In the genomic region with DNA sequence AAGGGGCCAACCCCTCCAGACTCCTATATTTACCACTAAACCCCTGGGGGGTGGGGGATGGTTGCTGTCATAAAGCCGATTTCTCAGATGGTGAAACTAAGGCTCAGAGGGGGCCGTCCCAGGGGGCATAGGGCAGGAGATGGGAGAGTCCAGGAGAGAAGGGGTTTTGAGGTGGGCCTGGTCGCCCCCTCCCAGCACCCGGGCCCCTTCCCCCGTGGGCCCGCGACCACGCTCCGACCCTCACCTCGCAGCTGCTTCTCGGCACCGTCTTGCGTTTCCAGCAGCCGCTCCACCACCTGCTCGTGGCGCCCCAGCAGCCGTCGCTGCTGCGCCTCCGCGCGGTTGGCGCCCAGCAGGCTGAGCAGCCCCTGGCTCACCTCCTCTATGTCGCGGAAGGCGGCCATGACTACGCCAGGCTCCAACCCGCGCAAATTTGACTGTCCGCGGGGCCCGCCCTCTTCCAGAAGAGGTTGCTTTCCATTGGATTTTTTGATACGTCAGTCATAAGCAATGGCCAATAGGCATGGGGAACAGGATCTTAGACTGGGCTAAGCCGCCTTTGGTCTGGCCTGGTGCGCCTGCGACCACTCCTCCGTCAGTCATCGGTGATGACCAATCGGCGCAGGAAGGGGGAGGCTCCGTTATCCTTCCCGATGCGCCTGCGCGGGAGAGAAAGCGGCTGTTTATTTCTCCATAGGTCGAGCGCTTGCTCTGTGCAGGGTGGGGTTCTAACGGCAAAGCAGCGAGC, we compare ENCODE assay signal across 1 cellular context.
TF ChIP-seq lines count a peak whose summit lies in the region.

A gene with protein sequence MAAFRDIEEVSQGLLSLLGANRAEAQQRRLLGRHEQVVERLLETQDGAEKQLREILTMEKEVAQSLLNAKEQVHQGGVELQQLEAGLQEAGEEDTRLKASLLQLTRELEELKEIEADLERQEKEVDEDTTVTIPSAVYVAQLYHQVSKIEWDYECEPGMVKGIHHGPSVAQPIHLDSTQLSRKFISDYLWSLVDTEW (minus strand): TSS at position 410 of the 748 bp plus-strand sequence. CDS start 6 bp downstream, at position 404.

TF ChIP-seq in HepG2, 621 proteins besides CTCF, POLR2A, EP300 and RAD21 (continued from another document and continues in another):
- no peak for TF ChIP-seq ZNF775 (CRISPR knock-in tag; IDR thresholded peaks at IDR 0.05; ENCODE audit: borderline replicate concordance)
- no peak for TF ChIP-seq HHEX (CRISPR knock-in tag; IDR thresholded peaks at IDR 0.05)
- TF ChIP-seq PHF5A (CRISPR knock-in tag; IDR thresholded peaks at IDR 0.05; ENCODE audit: low read depth, unreplicated experiment) = no peak
- TF ChIP-seq ZNF251 (CRISPR knock-in tag; IDR thresholded peaks at IDR 0.05) = no peak
- TF ChIP-seq KLF11 (CRISPR knock-in tag; IDR thresholded peaks at IDR 0.05) = no peak
- TF ChIP-seq ZNF543 (CRISPR knock-in tag; IDR thresholded peaks at IDR 0.05) = no peak
- TF ChIP-seq NR3C1 (CRISPR knock-in tag; IDR thresholded peaks at IDR 0.05) = no peak
- no peak for TF ChIP-seq ZNF256 (CRISPR knock-in tag; conservative IDR thresholded peaks at IDR 0.05)
- TF ChIP-seq, protein P1, sequence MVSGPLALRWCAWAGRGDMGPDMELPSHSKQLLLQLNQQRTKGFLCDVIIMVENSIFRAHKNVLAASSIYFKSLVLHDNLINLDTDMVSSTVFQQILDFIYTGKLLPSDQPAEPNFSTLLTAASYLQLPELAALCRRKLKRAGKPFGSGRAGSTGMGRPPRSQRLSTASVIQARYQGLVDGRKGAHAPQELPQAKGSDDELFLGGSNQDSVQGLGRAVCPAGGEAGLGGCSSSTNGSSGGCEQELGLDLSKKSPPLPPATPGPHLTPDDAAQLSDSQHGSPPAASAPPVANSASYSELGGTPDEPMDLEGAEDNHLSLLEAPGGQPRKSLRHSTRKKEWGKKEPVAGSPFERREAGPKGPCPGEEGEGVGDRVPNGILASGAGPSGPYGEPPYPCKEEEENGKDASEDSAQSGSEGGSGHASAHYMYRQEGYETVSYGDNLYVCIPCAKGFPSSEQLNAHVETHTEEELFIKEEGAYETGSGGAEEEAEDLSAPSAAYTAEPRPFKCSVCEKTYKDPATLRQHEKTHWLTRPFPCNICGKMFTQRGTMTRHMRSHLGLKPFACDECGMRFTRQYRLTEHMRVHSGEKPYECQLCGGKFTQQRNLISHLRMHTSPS (CRISPR knock-in tag; IDR thresholded peaks at IDR 0.05; ENCODE audit: low read depth) = no peak
- no peak for TF ChIP-seq ZNF678 (CRISPR knock-in tag; IDR thresholded peaks at IDR 0.05)
- TF ChIP-seq, protein P2, sequence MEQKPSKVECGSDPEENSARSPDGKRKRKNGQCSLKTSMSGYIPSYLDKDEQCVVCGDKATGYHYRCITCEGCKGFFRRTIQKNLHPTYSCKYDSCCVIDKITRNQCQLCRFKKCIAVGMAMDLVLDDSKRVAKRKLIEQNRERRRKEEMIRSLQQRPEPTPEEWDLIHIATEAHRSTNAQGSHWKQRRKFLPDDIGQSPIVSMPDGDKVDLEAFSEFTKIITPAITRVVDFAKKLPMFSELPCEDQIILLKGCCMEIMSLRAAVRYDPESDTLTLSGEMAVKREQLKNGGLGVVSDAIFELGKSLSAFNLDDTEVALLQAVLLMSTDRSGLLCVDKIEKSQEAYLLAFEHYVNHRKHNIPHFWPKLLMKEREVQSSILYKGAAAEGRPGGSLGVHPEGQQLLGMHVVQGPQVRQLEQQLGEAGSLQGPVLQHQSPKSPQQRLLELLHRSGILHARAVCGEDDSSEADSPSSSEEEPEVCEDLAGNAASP (CRISPR knock-in tag; IDR thresholded peaks at IDR 0.05; ENCODE audit: borderline replicate concordance) = no peak; the same call in 1 of the 2 replicates
- no peak for TF ChIP-seq PCBP1 (IDR thresholded peaks at IDR 0.05; ENCODE audit: borderline replicate concordance, low read depth, low read length)
- TF ChIP-seq, protein P3, sequence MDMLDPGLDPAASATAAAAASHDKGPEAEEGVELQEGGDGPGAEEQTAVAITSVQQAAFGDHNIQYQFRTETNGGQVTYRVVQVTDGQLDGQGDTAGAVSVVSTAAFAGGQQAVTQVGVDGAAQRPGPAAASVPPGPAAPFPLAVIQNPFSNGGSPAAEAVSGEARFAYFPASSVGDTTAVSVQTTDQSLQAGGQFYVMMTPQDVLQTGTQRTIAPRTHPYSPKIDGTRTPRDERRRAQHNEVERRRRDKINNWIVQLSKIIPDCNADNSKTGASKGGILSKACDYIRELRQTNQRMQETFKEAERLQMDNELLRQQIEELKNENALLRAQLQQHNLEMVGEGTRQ (IDR thresholded peaks at IDR 0.05; ENCODE audit: low read depth, low read length) = no peak
- TF ChIP-seq, protein P3 (CRISPR knock-in tag; IDR thresholded peaks at IDR 0.05; ENCODE audit: borderline replicate concordance) = no peak
- TF ChIP-seq, protein P4, sequence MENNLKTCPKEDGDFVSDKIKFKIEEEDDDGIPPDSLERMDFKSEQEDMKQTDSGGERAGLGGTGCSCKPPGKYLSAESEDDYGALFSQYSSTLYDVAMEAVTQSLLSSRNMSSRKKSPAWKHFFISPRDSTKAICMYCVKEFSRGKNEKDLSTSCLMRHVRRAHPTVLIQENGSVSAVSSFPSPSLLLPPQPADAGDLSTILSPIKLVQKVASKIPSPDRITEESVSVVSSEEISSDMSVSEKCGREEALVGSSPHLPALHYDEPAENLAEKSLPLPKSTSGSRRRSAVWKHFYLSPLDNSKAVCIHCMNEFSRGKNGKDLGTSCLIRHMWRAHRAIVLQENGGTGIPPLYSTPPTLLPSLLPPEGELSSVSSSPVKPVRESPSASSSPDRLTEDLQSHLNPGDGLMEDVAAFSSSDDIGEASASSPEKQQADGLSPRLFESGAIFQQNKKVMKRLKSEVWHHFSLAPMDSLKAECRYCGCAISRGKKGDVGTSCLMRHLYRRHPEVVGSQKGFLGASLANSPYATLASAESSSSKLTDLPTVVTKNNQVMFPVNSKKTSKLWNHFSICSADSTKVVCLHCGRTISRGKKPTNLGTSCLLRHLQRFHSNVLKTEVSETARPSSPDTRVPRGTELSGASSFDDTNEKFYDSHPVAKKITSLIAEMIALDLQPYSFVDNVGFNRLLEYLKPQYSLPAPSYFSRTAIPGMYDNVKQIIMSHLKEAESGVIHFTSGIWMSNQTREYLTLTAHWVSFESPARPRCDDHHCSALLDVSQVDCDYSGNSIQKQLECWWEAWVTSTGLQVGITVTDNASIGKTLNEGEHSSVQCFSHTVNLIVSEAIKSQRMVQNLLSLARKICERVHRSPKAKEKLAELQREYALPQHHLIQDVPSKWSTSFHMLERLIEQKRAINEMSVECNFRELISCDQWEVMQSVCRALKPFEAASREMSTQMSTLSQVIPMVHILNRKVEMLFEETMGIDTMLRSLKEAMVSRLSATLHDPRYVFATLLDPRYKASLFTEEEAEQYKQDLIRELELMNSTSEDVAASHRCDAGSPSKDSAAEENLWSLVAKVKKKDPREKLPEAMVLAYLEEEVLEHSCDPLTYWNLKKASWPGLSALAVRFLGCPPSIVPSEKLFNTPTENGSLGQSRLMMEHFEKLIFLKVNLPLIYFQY (CRISPR knock-in tag; IDR thresholded peaks at IDR 0.05; ENCODE audit: borderline replicate concordance) = no peak
- TF ChIP-seq, protein P5, sequence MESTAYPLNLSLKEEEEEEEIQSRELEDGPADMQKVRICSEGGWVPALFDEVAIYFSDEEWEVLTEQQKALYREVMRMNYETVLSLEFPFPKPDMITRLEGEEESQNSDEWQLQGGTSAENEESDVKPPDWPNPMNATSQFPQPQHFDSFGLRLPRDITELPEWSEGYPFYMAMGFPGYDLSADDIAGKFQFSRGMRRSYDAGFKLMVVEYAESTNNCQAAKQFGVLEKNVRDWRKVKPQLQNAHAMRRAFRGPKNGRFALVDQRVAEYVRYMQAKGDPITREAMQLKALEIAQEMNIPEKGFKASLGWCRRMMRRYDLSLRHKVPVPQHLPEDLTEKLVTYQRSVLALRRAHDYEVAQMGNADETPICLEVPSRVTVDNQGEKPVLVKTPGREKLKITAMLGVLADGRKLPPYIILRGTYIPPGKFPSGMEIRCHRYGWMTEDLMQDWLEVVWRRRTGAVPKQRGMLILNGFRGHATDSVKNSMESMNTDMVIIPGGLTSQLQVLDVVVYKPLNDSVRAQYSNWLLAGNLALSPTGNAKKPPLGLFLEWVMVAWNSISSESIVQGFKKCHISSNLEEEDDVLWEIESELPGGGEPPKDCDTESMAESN (CRISPR knock-in tag; conservative IDR thresholded peaks at IDR 0.05) = peak; percentile 79; the same call in 1 of the 2 replicates
- no peak for TF ChIP-seq DPF2 (CRISPR knock-in tag; IDR thresholded peaks at IDR 0.05; ENCODE audit: borderline replicate concordance, low read depth)
- no peak for TF ChIP-seq GZF1 (CRISPR knock-in tag; IDR thresholded peaks at IDR 0.05)
- TF ChIP-seq RFX1 (IDR thresholded peaks at IDR 0.05) = no peak
- TF ChIP-seq CENPT (CRISPR knock-in tag; IDR thresholded peaks at IDR 0.05; ENCODE audit: low read depth) = no peak
- peak; percentile 73; the same call in 1 of the 2 replicates for TF ChIP-seq ZFY (CRISPR knock-in tag; IDR thresholded peaks at IDR 0.05)
- no peak for TF ChIP-seq ZNF547 (CRISPR knock-in tag; IDR thresholded peaks at IDR 0.05)
- TF ChIP-seq ZNF496 (CRISPR knock-in tag; IDR thresholded peaks at IDR 0.05; ENCODE audit: insufficient replicate concordance) = no peak
- no peak; the same call in 1 of the 2 replicates for TF ChIP-seq KLF12 (CRISPR knock-in tag; IDR thresholded peaks at IDR 0.05; ENCODE audit: borderline replicate concordance)
- TF ChIP-seq, protein P6, sequence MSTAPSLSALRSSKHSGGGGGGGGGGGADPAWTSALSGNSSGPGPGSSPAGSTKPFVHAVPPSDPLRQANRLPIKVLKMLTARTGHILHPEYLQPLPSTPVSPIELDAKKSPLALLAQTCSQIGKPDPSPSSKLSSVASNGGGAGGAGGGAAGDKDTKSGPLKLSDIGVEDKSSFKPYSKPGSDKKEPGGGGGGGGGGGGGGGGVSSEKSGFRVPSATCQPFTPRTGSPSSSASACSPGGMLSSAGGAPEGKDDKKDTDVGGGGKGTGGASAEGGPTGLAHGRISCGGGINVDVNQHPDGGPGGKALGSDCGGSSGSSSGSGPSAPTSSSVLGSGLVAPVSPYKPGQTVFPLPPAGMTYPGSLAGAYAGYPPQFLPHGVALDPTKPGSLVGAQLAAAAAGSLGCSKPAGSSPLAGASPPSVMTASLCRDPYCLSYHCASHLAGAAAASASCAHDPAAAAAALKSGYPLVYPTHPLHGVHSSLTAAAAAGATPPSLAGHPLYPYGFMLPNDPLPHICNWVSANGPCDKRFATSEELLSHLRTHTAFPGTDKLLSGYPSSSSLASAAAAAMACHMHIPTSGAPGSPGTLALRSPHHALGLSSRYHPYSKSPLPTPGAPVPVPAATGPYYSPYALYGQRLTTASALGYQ (CRISPR knock-in tag; IDR thresholded peaks at IDR 0.05) = no peak
- no peak for TF ChIP-seq MTF1 (CRISPR knock-in tag; IDR thresholded peaks at IDR 0.05)
- no peak; the same call in 1 of the 2 replicates for TF ChIP-seq ZFP90 (CRISPR knock-in tag; IDR thresholded peaks at IDR 0.05; ENCODE audit: borderline replicate concordance)
- TF ChIP-seq ZNF746 (CRISPR knock-in tag; IDR thresholded peaks at IDR 0.05) = 0 out of 2 replicates have a peak, but pooled peaks have one; percentile 33
- TF ChIP-seq, protein P7, sequence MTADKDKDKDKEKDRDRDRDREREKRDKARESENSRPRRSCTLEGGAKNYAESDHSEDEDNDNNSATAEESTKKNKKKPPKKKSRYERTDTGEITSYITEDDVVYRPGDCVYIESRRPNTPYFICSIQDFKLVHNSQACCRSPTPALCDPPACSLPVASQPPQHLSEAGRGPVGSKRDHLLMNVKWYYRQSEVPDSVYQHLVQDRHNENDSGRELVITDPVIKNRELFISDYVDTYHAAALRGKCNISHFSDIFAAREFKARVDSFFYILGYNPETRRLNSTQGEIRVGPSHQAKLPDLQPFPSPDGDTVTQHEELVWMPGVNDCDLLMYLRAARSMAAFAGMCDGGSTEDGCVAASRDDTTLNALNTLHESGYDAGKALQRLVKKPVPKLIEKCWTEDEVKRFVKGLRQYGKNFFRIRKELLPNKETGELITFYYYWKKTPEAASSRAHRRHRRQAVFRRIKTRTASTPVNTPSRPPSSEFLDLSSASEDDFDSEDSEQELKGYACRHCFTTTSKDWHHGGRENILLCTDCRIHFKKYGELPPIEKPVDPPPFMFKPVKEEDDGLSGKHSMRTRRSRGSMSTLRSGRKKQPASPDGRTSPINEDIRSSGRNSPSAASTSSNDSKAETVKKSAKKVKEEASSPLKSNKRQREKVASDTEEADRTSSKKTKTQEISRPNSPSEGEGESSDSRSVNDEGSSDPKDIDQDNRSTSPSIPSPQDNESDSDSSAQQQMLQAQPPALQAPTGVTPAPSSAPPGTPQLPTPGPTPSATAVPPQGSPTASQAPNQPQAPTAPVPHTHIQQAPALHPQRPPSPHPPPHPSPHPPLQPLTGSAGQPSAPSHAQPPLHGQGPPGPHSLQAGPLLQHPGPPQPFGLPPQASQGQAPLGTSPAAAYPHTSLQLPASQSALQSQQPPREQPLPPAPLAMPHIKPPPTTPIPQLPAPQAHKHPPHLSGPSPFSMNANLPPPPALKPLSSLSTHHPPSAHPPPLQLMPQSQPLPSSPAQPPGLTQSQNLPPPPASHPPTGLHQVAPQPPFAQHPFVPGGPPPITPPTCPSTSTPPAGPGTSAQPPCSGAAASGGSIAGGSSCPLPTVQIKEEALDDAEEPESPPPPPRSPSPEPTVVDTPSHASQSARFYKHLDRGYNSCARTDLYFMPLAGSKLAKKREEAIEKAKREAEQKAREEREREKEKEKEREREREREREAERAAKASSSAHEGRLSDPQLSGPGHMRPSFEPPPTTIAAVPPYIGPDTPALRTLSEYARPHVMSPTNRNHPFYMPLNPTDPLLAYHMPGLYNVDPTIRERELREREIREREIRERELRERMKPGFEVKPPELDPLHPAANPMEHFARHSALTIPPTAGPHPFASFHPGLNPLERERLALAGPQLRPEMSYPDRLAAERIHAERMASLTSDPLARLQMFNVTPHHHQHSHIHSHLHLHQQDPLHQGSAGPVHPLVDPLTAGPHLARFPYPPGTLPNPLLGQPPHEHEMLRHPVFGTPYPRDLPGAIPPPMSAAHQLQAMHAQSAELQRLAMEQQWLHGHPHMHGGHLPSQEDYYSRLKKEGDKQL (CRISPR knock-in tag; IDR thresholded peaks at IDR 0.05; ENCODE audit: low read depth) = no peak
- TF ChIP-seq HMG20B (CRISPR knock-in tag; conservative IDR thresholded peaks at IDR 0.05) = no peak
- no peak for TF ChIP-seq ZNF451 (CRISPR knock-in tag; IDR thresholded peaks at IDR 0.05)
- no peak for TF ChIP-seq MZF1 (CRISPR knock-in tag; IDR thresholded peaks at IDR 0.05; ENCODE audit: borderline replicate concordance)
- TF ChIP-seq ZNF354B (CRISPR knock-in tag; IDR thresholded peaks at IDR 0.05) = no peak
- no peak for TF ChIP-seq ZNF589 (CRISPR knock-in tag; conservative IDR thresholded peaks at IDR 0.05)
- no peak for TF ChIP-seq ZNF33B (CRISPR knock-in tag; IDR thresholded peaks at IDR 0.05)
- TF ChIP-seq, protein P8, sequence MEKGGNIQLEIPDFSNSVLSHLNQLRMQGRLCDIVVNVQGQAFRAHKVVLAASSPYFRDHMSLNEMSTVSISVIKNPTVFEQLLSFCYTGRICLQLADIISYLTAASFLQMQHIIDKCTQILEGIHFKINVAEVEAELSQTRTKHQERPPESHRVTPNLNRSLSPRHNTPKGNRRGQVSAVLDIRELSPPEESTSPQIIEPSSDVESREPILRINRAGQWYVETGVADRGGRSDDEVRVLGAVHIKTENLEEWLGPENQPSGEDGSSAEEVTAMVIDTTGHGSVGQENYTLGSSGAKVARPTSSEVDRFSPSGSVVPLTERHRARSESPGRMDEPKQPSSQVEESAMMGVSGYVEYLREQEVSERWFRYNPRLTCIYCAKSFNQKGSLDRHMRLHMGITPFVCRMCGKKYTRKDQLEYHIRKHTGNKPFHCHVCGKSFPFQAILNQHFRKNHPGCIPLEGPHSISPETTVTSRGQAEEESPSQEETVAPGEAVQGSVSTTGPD (CRISPR knock-in tag; IDR thresholded peaks at IDR 0.05) = no peak
